17 cellular contexts compared by ENCODE assay signal in the genomic region with DNA sequence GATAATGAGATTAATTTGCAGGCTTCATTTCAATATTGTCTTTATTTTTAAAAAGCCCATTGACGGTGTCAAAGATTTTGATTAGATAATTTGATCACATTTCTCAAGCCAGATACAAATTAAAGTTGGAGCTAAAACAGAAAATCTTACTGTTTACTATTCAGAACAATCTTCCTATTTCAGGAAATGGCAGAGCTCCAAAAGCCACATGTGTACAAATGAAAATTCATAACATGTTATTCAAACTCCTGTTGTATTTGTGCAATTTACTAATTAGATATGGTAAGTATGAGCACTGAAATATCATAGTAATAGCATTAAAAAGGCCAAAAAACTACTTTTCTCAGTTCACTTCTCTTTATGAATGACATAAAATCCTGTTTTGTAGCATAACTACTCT.
"Had no signal": no experiment of that assay in that cellular context is flagged by ENCODE, and none has a peak within 500 bp of the region (broad histone marks: within the 10 kb centered on the region; RNA-seq: fewer than 3 reads in every experiment).

No MANE protein-coding gene starts in this region.

- DNase-seq: KBM-7, MV-4-11, NCI-H1048, NCI-H1105, NCI-H1417, NCI-H1436 treated with DMSO at 0.1 percent for 48 hours, NCI-H187, NCI-H2029, NCI-H2081 treated with DMSO at 0.1 percent for 48 hours, NCI-H2171, NCI-H226, NCI-H510A treated with DMSO at 0.1 percent for 48 hours, NCI-H82, Right ventricle myocardium superior, RPMI8226, SIG-M5, T-cell had no signal

- ATAC-seq: T-cell had no signal
